ENCODE assay signal across 23 cellular contexts in genomic region chr11:35375332-35376125, GRCh38. TPM values are rescaled to one million over a fixed set of nuclear protein-coding genes. Genes with fewer than 3 reads are reported as not detected.
"Had no signal": no experiment of that assay in that cellular context is flagged by ENCODE, and none has a peak within 500 bp of the region (broad histone marks: within the 10 kb centered on the region; RNA-seq: fewer than 3 reads in every experiment).

No MANE protein-coding gene starts in this region.

- H3K36me3 ChIP-seq: ascending aorta, MG63 had no signal

- H3K9me3 ChIP-seq: ascending aorta, body of pancreas, MG63 had no signal

- H3K4me3 ChIP-seq: ascending aorta, body of pancreas, MG63, PC-9 had no signal

- H3K4me2 ChIP-seq: PC-9 had no signal

- H2AFZ ChIP-seq: PC-9 had no signal

- DNase-seq: activated CD4-positive, alpha-beta T cell treated with anti-CD3 and anti-CD28 coated beads for 48 hours; activated CD4-positive, alpha-beta T cell treated with anti-CD3 and anti-CD28 coated beads, Interleukin-2, amount 50 U/mL, for 4 hours; activated CD4-positive, CD25-positive, alpha-beta regulatory T cell treated with anti-CD3 and anti-CD28 coated beads, Interleukin-2, amount 50 U/mL, for 72 hours; activated CD8-positive, alpha-beta memory T cell treated with anti-CD3 and anti-CD28 coated beads, Interleukin-2, amount 50 U/mL, for 48 hours; activated CD8-positive, alpha-beta T cell treated with anti-CD3 and anti-CD28 coated beads, Interleukin-2, amount 10 ng/mL, durations not matched to agents 7 days and 5 days; activated effector memory CD4-positive, alpha-beta T cell treated with Interleukin-2 at 50 U/mL for 16 hours; activated naive CD4-positive, alpha-beta T cell; activated T-cell treated with anti-CD3 and anti-CD28 coated beads, Interleukin-2, amount 50 U/mL, for 1 hour; body of pancreas; MG63; MV-4-11; NCI-H1092 treated with DMSO at 0.1 percent for 48 hours; NCI-H1417 treated with DMSO at 0.1 percent for 48 hours; NCI-H1694; NCI-H2029; NCI-H524; PC-9; SHP77 treated with DMSO at 0.1 percent for 48 hours; T-helper 17 cell; T-helper 9 cell had no signal

- ATAC-seq: activated CD8-positive, alpha-beta T cell treated with anti-CD3 and anti-CD28 coated beads, Interleukin-2, amount 10 ng/mL, durations not matched to agents 7 days and 5 days; body of pancreas; T-helper 17 cell; WTC11 had no signal

- H3K27ac ChIP-seq: ascending aorta, body of pancreas, PC-9 had no signal

- H3K27me3 ChIP-seq: ascending aorta, body of pancreas, MG63 had no signal

- H3K4me1 ChIP-seq: ascending aorta had no signal

RNA-seq across cellular contexts. Expression of gene SLC1A2, which starts 43.8 kb away (rescaled TPM):
- total RNA-seq: activated CD8-positive, alpha-beta T cell treated with anti-CD3 and anti-CD28 coated beads, Interleukin-2, amount 10 ng/mL, durations not matched to agents 7 days and 5 days; activated T-helper 1 cell treated with anti-CD3 and anti-CD28 coated beads, Interleukin-12 subunit alpha, Interleukin-12 subunit beta, Interleukin-2, Interleukin-4 antibody, amounts not matched to agents 30 ng/mL and 10 ng/mL and 1 ng/mL, durations not matched to agents 14 hours and 24 hours and 36 hours had no signal
